21 cellular contexts compared by ENCODE assay signal in genomic region chr11:119677840-119678239, GRCh38. TPM values are rescaled to one million over a fixed set of nuclear protein-coding genes. Genes with fewer than 3 reads are reported as not detected.
DNase-seq lines count a peak whose midpoint lies in the region; ATAC-seq, FAIRE-seq and TF ChIP-seq lines count a peak whose summit lies in the region.
"Had no signal": no experiment of that assay in that cellular context is flagged by ENCODE, and none has a peak within 500 bp of the region (broad histone marks: within the 10 kb centered on the region; RNA-seq: fewer than 3 reads in every experiment).

No MANE protein-coding gene starts in this region.

- peaks cover 77% of the 10 kb centered on the region for H3K4me1 ChIP-seq in BLaER1
- H3K4me1 ChIP-seq in IMR-90 (ENCODE audit: control insufficient read depth, insufficient read depth, low read length): peaks cover 9% of the 10 kb centered on the region
- no peaks in the 10 kb centered on the region for H3K4me1 ChIP-seq in K562 (replicated peaks in 1 of 2; ENCODE audit: control insufficient read depth in 2 of 2, insufficient read depth in 2 of 2, low read length in 2 of 2)
- peaks cover 2% of the 10 kb centered on the region in 2 donors for H3K4me1 ChIP-seq in neuronal stem cell (ENCODE audit: control insufficient read depth in 2 of 2, insufficient read depth in 1 of 2, low read depth in 1 of 2, low read length in 2 of 2)

- H4K20me1 ChIP-seq in BLaER1: peaks cover 12% of the 10 kb centered on the region; the same call in 1 of the 2 replicates
- H4K20me1 ChIP-seq in IMR-90 (ENCODE audit: insufficient read depth, low read length): no peaks in the 10 kb centered on the region
- no peaks in the 10 kb centered on the region for H4K20me1 ChIP-seq in K562 (replicated peaks; ENCODE audit: control insufficient read depth, insufficient read depth, low read length)

- no peak overlapping the region for H3K27ac ChIP-seq in BLaER1
- H3K27ac ChIP-seq in IMR-90 (ENCODE audit: insufficient read depth, low read length): no peak overlapping the region
- no peak overlapping the region for H3K27ac ChIP-seq in K562 (ENCODE audit: extremely low read depth, low read depth, low read length)
- H3K27ac ChIP-seq in neuronal stem cell (replicated peaks; ENCODE audit: low read length): no peak overlapping the region
- H3K27ac ChIP-seq: GM23248 had no signal

- H3K27me3 ChIP-seq in BLaER1 (no peaks in the 10 kb centered on the region), IMR-90 (ENCODE audit: control insufficient read depth, insufficient read depth, low read length) (no peaks in the 10 kb centered on the region), K562 (ENCODE audit: control insufficient read depth in 2 of 2, insufficient read depth in 2 of 2, low read length in 2 of 2) (peaks cover 0 to 29% of the 10 kb centered on the region in 2 experiments; a peak in 4 of 5 replicates), neuronal stem cell (ENCODE audit: control insufficient read depth in 3 of 3, insufficient read depth in 3 of 3, low read depth in 1 of 3, low read length in 3 of 3) (no peaks in the 10 kb centered on the region)
- H3K27me3 ChIP-seq: BE2C had no signal

- ATAC-seq in IMR-90 (ENCODE audit: low read depth): no peak
- ATAC-seq in K562: no peak
- ATAC-seq in GM21360 (IDR thresholded peaks at IDR 0.05; ENCODE audit: unreplicated experiment): no peak
- ATAC-seq in GM19023 (IDR thresholded peaks at IDR 0.05; ENCODE audit: unreplicated experiment): no peak

- TF ChIP-seq CTCF in IMR-90 (conservative IDR thresholded peaks at IDR 0.05; ENCODE audit: low read depth, low read length) (no peak), K562 (IDR thresholded peaks at IDR 0.05 in 2 of 3, conservative IDR thresholded peaks at IDR 0.05 in 1 of 3; ENCODE audit: insufficient read depth in 2 of 3, low read depth in 1 of 3, low read length in 3 of 3) (no peak)

- dilution Hi-C loops in IMR-90 (cut with HindIII; ENCODE audit: low sequenced_read_pairs, unreplicated experiment): no loop called here

- BruUV-seq in IMR-90 (replicated peaks; lab: Mats Ljungman, UMichigan): no TSS peak
- no TSS peak for BruUV-seq in K562 (replicated peaks; lab: Mats Ljungman, UMichigan)

- H3K9me3 ChIP-seq in BLaER1 (peaks cover 19% of the 10 kb centered on the region), IMR-90 (ENCODE audit: control insufficient read depth, insufficient read depth, low read length) (0 out of 2 replicates have a peak, but pooled peaks cover 2% of the 10 kb centered on the region), K562 (replicated peaks; ENCODE audit: control insufficient read depth, insufficient read depth, low read depth, low read length) (no peaks in the 10 kb centered on the region; the same call in 1 of the 2 replicates), neuronal stem cell (replicated peaks in 1 of 2; ENCODE audit: control insufficient read depth in 2 of 2, insufficient read depth in 1 of 2, low read depth in 1 of 2, low read length in 2 of 2) (peaks cover 10 to 19% of the 10 kb centered on the region in 2 donors)
- H3K9me3 ChIP-seq: BE2C had no signal

- H4K91ac ChIP-seq in IMR-90 (ENCODE audit: insufficient read depth, low read depth, low read length) (no peak overlapping the region), neuronal stem cell (ENCODE audit: low read depth, low read length, poor library complexity) (no peak overlapping the region)

- peak overlapping the region; percentile 22; the same call in 1 of the 2 replicates for H3K4me3 ChIP-seq in BLaER1
- H3K4me3 ChIP-seq in IMR-90 (ENCODE audit: insufficient read depth, low read depth, low read length): no peak overlapping the region
- no peak overlapping the region for H3K4me3 ChIP-seq in K562
- H3K4me3 ChIP-seq in neuronal stem cell (ENCODE audit: low read length in 2 of 2): no peak overlapping the region
- H3K4me3 ChIP-seq: GM23248 had no signal

- TF ChIP-seq EP300 in K562 (IDR thresholded peaks at IDR 0.05; ENCODE audit: low read length): no peak

- no peak for TF ChIP-seq RAD21 in IMR-90 (IDR thresholded peaks at IDR 0.05; ENCODE audit: low read length)
- no peak for TF ChIP-seq RAD21 in K562 (CRISPR knock-in tag; conservative IDR thresholded peaks at IDR 0.05 in 1 of 2, IDR thresholded peaks at IDR 0.05 in 1 of 2)

- no peaks in the 10 kb centered on the region for H3K79me1 ChIP-seq in IMR-90 (ENCODE audit: low read depth in 1 of 2, low read length in 2 of 2)
- H3K79me1 ChIP-seq in neuronal stem cell (ENCODE audit: low read depth, low read length): peaks cover 16% of the 10 kb centered on the region

- intact Hi-C loops in IMR-90 (cut with micrococcal nuclease): no loop called here
- intact Hi-C loops in K562 (cut with micrococcal nuclease): no loop called here

- POLR2A ChIA-PET in IMR-90 (lab: Charles Lee; ENCODE audit: unreplicated experiment) (no interaction called here), K562 (lab: Yijun Ruan, JAX) (interaction anchor here (0.5 kb wide), 1 partner anchor 8 kb away, joined by 3 read pairs; no protein-coding TSS in a partner anchor)

- H2BK12ac ChIP-seq in neuronal stem cell (ENCODE audit: low read length): no peak overlapping the region

- no peak overlapping the region for H3K9ac ChIP-seq in BLaER1
- no peak overlapping the region for H3K9ac ChIP-seq in IMR-90 (ENCODE audit: low read depth, low read length)
- H3K9ac ChIP-seq in K562 (ENCODE audit: insufficient read depth in 1 of 2, low read depth in 2 of 2, low read length in 2 of 2): no peak overlapping the region
- no peak overlapping the region for H3K9ac ChIP-seq in neuronal stem cell (ENCODE audit: low read depth, low read length, poor library complexity)
- H3K9ac ChIP-seq: GM23248 had no signal

- no peak overlapping the region for H4K8ac ChIP-seq in IMR-90 (ENCODE audit: low read depth in 2 of 2, low read length in 2 of 2)
- no peak overlapping the region for H4K8ac ChIP-seq in neuronal stem cell (ENCODE audit: low read depth, low read length)

- DNase-seq in IMR-90 (no peak), K562 (ENCODE audit: extremely low read depth in 1 of 4, low spot score in 3 of 4) (no peak), neuronal stem cell (ENCODE audit: low spot score) (no peak), hippocampal formation (lab: John Stamatoyannopoulos, UW) (no peak)
- DNase-seq: BE2C; C1 segment of cervical spinal cord; Calu3; CD4-positive, alpha-beta memory T cell; COR-L47; DMS53; DMS79 treated with DMSO at 0.1 percent for 48 hours; GF-D8; GM23248; H7; HCEC 1CT had no signal

- H2BK20ac ChIP-seq in IMR-90 (ENCODE audit: low read depth, low read length): no peak overlapping the region

- no peak for TF ChIP-seq POLR2A in IMR-90 (IDR thresholded peaks at IDR 0.05; ENCODE audit: low read depth, low read length)
- no peak for TF ChIP-seq POLR2A in K562 (conservative IDR thresholded peaks at IDR 0.05)

- H3K23ac ChIP-seq in IMR-90 (ENCODE audit: low read depth, low read length) (no peak overlapping the region), neuronal stem cell (ENCODE audit: low read depth, low read length, poor library complexity) (peak overlapping the region; percentile 3)

- H2BK15ac ChIP-seq in IMR-90 (ENCODE audit: low read depth, low read length): no peak overlapping the region
- no peak overlapping the region for H2BK15ac ChIP-seq in neuronal stem cell (ENCODE audit: low read length)

- no peak overlapping the region for H3K4me2 ChIP-seq in BLaER1
- H3K4me2 ChIP-seq in IMR-90 (ENCODE audit: low read depth, low read length): no peak overlapping the region
- no peak overlapping the region for H3K4me2 ChIP-seq in K562 (ENCODE audit: insufficient read depth, low read length)
- no peak overlapping the region for H3K4me2 ChIP-seq in neuronal stem cell (ENCODE audit: insufficient read depth, low read length, poor library complexity, severe bottlenecking)

- H2BK120ac ChIP-seq in IMR-90 (ENCODE audit: low read depth, low read length) (no peak overlapping the region), neuronal stem cell (ENCODE audit: low read depth, low read length) (no peak overlapping the region)

- no peak overlapping the region for H4K5ac ChIP-seq in IMR-90 (ENCODE audit: low read depth, low read length)

- in situ Hi-C loops in IMR-90 (cut with MboI; ENCODE audit: low sequenced_read_pairs): no loop called here
- in situ Hi-C loops in K562 (cut with MboI): no loop called here

- H3K9me1 ChIP-seq in IMR-90 (ENCODE audit: insufficient read depth, low read length): peaks cover 12% of the 10 kb centered on the region; the same call in 1 of the 2 replicates
- H3K9me1 ChIP-seq in K562 (ENCODE audit: control insufficient read depth, insufficient read depth, low read length): no peaks in the 10 kb centered on the region

- H2AFZ ChIP-seq in IMR-90 (replicated peaks; ENCODE audit: low read length, poor library complexity) (no peak overlapping the region), K562 (ENCODE audit: low read depth, low read length) (no peak overlapping the region), neuronal stem cell (ENCODE audit: low read length) (no peak overlapping the region)
- H2AFZ ChIP-seq: GM23248 had no signal

- H3K18ac ChIP-seq in IMR-90 (ENCODE audit: low read depth, low read length): no peak overlapping the region
- H3K18ac ChIP-seq in neuronal stem cell (ENCODE audit: low read length): no peak overlapping the region

- no peaks in the 10 kb centered on the region for H3K79me2 ChIP-seq in K562 (ENCODE audit: control insufficient read depth, insufficient read depth, low read length)

- CTCF ChIA-PET in IMR-90 (lab: Yijun Ruan, JAX) (no interaction called here), K562 (lab: Yijun Ruan, JAX; ENCODE audit: low intra/inter-chr PET ratio) (no interaction called here)

- 95% methylated on average over 4 of the region's 9 CpGs; no CpG with 5 or more reads in 1 of the 2 experiments for WGBS in IMR-90 (ENCODE audit: extremely low coverage in 2 of 2, insufficient read length in 1 of 2), 2 experiments
- 1% methylated on average over 9 of the region's 9 CpGs for WGBS in K562 (ENCODE audit: insufficient coverage, low coverage, missing lambda C conversion rate)
- WGBS in neuronal stem cell (ENCODE audit: extremely low coverage in 2 of 2, insufficient read length in 2 of 2, insufficient replicate concordance in 1 of 2), 2 donors: no CpG with 5 or more reads among the region's 9 CpGs

- no peak overlapping the region for H3K56ac ChIP-seq in IMR-90 (ENCODE audit: extremely low read depth, insufficient read depth, low read length)

- no peak overlapping the region for H3K4ac ChIP-seq in IMR-90 (ENCODE audit: low read depth, low read length)
- H3K4ac ChIP-seq in neuronal stem cell (ENCODE audit: low read length): no peak overlapping the region

- H3K14ac ChIP-seq in IMR-90 (replicated peaks; ENCODE audit: low read depth, low read length) (no peak overlapping the region), neuronal stem cell (ENCODE audit: low read length) (no peak overlapping the region)

- no peak for FAIRE-seq in K562 (lab: Jason Lieb, UNC)
- FAIRE-seq: GM12891, GM18507, H1 had no signal

- H2BK5ac ChIP-seq in IMR-90 (ENCODE audit: low read depth, low read length, poor library complexity, severe bottlenecking): no peak overlapping the region
- no peak overlapping the region for H2BK5ac ChIP-seq in neuronal stem cell (ENCODE audit: low read length)

- peaks cover 35% of the 10 kb centered on the region for H3K36me3 ChIP-seq in BLaER1
- no peaks in the 10 kb centered on the region for H3K36me3 ChIP-seq in IMR-90 (ENCODE audit: control insufficient read depth, insufficient read depth, low read length)
- H3K36me3 ChIP-seq in K562 (ENCODE audit: control insufficient read depth, insufficient read depth, low read length): no peaks in the 10 kb centered on the region
- peaks cover 49 to 51% of the 10 kb centered on the region in 2 donors for H3K36me3 ChIP-seq in neuronal stem cell (replicated peaks in 1 of 2; ENCODE audit: control insufficient read depth in 2 of 2, insufficient read depth in 2 of 2, low read length in 2 of 2)

- peak overlapping the region; percentile 7 for H2AK9ac ChIP-seq in IMR-90 (replicated peaks; ENCODE audit: low read depth, low read length, poor library complexity)

- H2AK5ac ChIP-seq in IMR-90 (ENCODE audit: low read depth, low read length): peak overlapping the region; percentile 33; the same call in 1 of the 2 replicates
- H2AK5ac ChIP-seq in neuronal stem cell (ENCODE audit: low read depth, low read length): no peak overlapping the region

RNA-seq across cellular contexts. Expression of gene NECTIN1, which starts 51.2 kb away (rescaled TPM):
- 1.7 and 2.3 TPM in 2 replicates for total RNA-seq in IMR-90 (2012; rRNA removed)
- polyA plus RNA-seq in IMR-90 (2012; rRNA removed): 3.0 and 4.2 TPM in 2 replicates
- polyA plus RNA-seq in IMR-90 (2012; cell fraction: cytosol; rRNA removed): 2.8 and 3.4 TPM in 2 replicates
- polyA plus RNA-seq in IMR-90 (2012; cell fraction: nucleus; rRNA removed; ENCODE audit: low replicate concordance): 2.2 and 3.3 TPM in 2 replicates
- total RNA-seq in K562 (2011; cell fraction: chromatin; rRNA removed; ENCODE audit: low replicate concordance): 0.42 TPM in 1 of 2 replicates, not detected in the other
- 0.26 and 1.7 TPM in 2 replicates for total RNA-seq in K562 (2011; cell fraction: nucleolus; rRNA removed)
- total RNA-seq in K562 (2011; cell fraction: nucleoplasm; rRNA removed): 0.38 and 1.0 TPM in 2 replicates
- total RNA-seq in K562 (2014; rRNA removed): 0.09 and 0.33 TPM in 2 replicates
- total RNA-seq in K562 (2014; rRNA removed; fragmentation: Illumina TruSeq; extraction: Trizol): 0.25 TPM in 1 of 2 replicates, not detected in the other
- not detected in 2 replicates for total RNA-seq in K562 (2015; rRNA removed; fragmentation: Illumina TruSeq; extraction: Trizol)
- 0.53 and 0.74 TPM in 2 replicates for total RNA-seq in K562 (2021)
- 0.09 and 0.11 TPM in 2 replicates for polyA plus RNA-seq in K562 (2011; rRNA removed)
- 0.13 and 0.25 TPM in 2 replicates for polyA plus RNA-seq in K562 (2011; cell fraction: cytosol; rRNA removed)
- polyA plus RNA-seq in K562 (2011; cell fraction: nucleus; rRNA removed): 0.43 TPM in 1 of 2 replicates, not detected in the other
- polyA plus RNA-seq in K562 (2012): 0.12 and 0.48 TPM in 2 replicates
- polyA plus RNA-seq in K562 (2014; fragmentation: Illumina TruSeq; extraction: Trizol): 0.45 and 0.69 TPM in 2 replicates
- polyA plus RNA-seq in K562 (2014; fragmentation: Nextera tagmentation; extraction: Ambion mirVana): under 1 TPM in 1 of 2 experiments, not detected in 1; 0.21 TPM
- 0.09 and 0.23 TPM in 2 replicates for polyA plus RNA-seq in K562 (2014; rRNA removed)
- 0.39 TPM in 1 of 2 replicates, not detected in the other for polyA minus RNA-seq in K562 (2011; rRNA and poly(A)+ RNA removed)
- not detected in 2 replicates for polyA minus RNA-seq in K562 (2011; cell fraction: cytosol; rRNA and poly(A)+ RNA removed)
- not detected in 2 replicates for polyA minus RNA-seq in K562 (2011; cell fraction: nucleus; rRNA and poly(A)+ RNA removed)
- 36.8 TPM for polyA plus RNA-seq in neuronal stem cell (2013, experiment 1 of 2)
- 36.7 TPM for polyA plus RNA-seq in neuronal stem cell (2013, experiment 2 of 2)
